ENCODE assay signal across 19 cellular contexts in genomic region chr4:85860066-85860465, GRCh38.
DNase-seq lines count a peak whose midpoint lies in the region; FAIRE-seq and TF ChIP-seq lines count a peak whose summit lies in the region.
"Had no signal": no experiment of that assay in that cellular context is flagged by ENCODE, and none has a peak within 500 bp of the region (broad histone marks: within the 10 kb centered on the region; RNA-seq: fewer than 3 reads in every experiment).

No MANE protein-coding gene starts in this region.

- FAIRE-seq in astrocyte (lab: Jason Lieb, UNC), result no peak
- no peak for FAIRE-seq in GM12891 (lab: Jason Lieb, UNC)
- FAIRE-seq: K562 had no signal

- H4K20me1 ChIP-seq in mammary epithelial cell (ENCODE audit: insufficient read depth, low read length) (no peaks in the 10 kb centered on the region), astrocyte (ENCODE audit: insufficient read depth, low read length) (no peaks in the 10 kb centered on the region)

- H3K36me3 ChIP-seq in mammary epithelial cell (ENCODE audit: insufficient read depth, low read length) (no peaks in the 10 kb centered on the region), astrocyte (ENCODE audit: insufficient read depth, low read length) (no peaks in the 10 kb centered on the region)
- H3K36me3 ChIP-seq: cardiac muscle cell, HAP-1, SJSA1 had no signal

- peak; percentile 35 for DNase-seq in MCF 10A (ENCODE audit: unreplicated experiment)
- no peak for DNase-seq in mammary epithelial cell
- peak; percentile 44 for DNase-seq in astrocyte (ENCODE audit: low read depth)
- DNase-seq in kidney glomerular epithelial cell (lab: John Stamatoyannopoulos, UW), result peak; percentile 60
- no peak for DNase-seq in GM12891 (ENCODE audit: insufficient read length, low spot score)
- DNase-seq in activated T-helper 2 cell treated with anti-CD3 and anti-CD28 coated beads, Interferon-gamma antibody, Interleukin-2, Interleukin-4, amounts not matched to agents 10 μg/mL and 5 μg/mL and 100 μg/mL, durations not matched to agents 14 hours and 24 hours and 36 hours (ENCODE audit: low spot score), result no peak
- no peak for DNase-seq in activated T-cell treated with anti-CD3 and anti-CD28 coated beads, Interleukin-2, amount 50 U/mL, for 1 hour
- no peak for DNase-seq in midbrain (lab: John Stamatoyannopoulos, UW)
- DNase-seq: activated CD4-positive, alpha-beta T cell treated with anti-CD3 and anti-CD28 coated beads, Interleukin-2, amount 10 ng/mL, durations not matched to agents 24 days and 14 days; activated naive CD4-positive, alpha-beta T cell treated with anti-CD3 and anti-CD28 coated beads, Interleukin-2, amount 10 ng/mL, durations not matched to agents 7 days and 5 days; CD8-positive, alpha-beta T cell; effector CD8-positive, alpha-beta T cell; immature natural killer cell; stimulated activated CD4-positive, alpha-beta T cell treated with anti-CD3 and anti-CD28 coated beads, Interleukin-2, amount 100 ng/mL, for 24 hours had no signal

- intact Hi-C loops in MCF 10A (cut with micrococcal nuclease) (no loop called here), mammary epithelial cell (cut with micrococcal nuclease) (no loop called here)
- intact Hi-C loops in activated T-helper 2 cell treated with anti-CD3 and anti-CD28 coated beads, Interferon-gamma antibody, Interleukin-2, Interleukin-4, amounts not matched to agents 10 μg/mL and 5 μg/mL and 100 μg/mL, durations not matched to agents 14 hours and 24 hours and 36 hours (cut with micrococcal nuclease), result no loop called here

- H3K4me1 Mint-ChIP-seq in MCF 10A (ENCODE audit: insufficient read depth, unreplicated experiment), result no peaks in the 10 kb centered on the region
- H3K4me1 Mint-ChIP-seq in astrocyte (ENCODE audit: low read depth, unreplicated experiment), result no peaks in the 10 kb centered on the region
- H3K4me1 Mint-ChIP-seq in activated T-helper 2 cell treated with anti-CD3 and anti-CD28 coated beads, Interferon-gamma antibody, Interleukin-2, Interleukin-4, amounts not matched to agents 10 μg/mL and 5 μg/mL and 100 μg/mL, durations not matched to agents 14 hours and 24 hours and 36 hours (ENCODE audit: low read depth), result no peaks in the 10 kb centered on the region
- H3K4me1 Mint-ChIP-seq: activated CD4-positive, alpha-beta T cell treated with anti-CD3 and anti-CD28 coated beads, Interleukin-2, amount 10 ng/mL, durations not matched to agents 24 days and 14 days; activated naive CD4-positive, alpha-beta T cell treated with anti-CD3 and anti-CD28 coated beads, Interleukin-2, amount 10 ng/mL, durations not matched to agents 7 days and 5 days; immature natural killer cell had no signal

- CTCF ChIA-PET in MCF 10A (lab: Yijun Ruan, JAX) (interaction anchor here (1.1 kb wide), 1 partner anchor 109 kb away, joined by 3 read pairs; no protein-coding TSS in a partner anchor), mammary epithelial cell (lab: Charles Lee; ENCODE audit: low non-redundant PET) (no interaction called here)

- no TSS peak for BruUV-seq in MCF 10A (replicated peaks; lab: Mats Ljungman, UMichigan)
- BruUV-seq in mammary epithelial cell (replicated peaks; lab: Mats Ljungman, UMichigan), result no TSS peak

- in situ Hi-C loops in mammary epithelial cell (cut with MboI; ENCODE audit: low sequenced_read_pairs in 2 of 2), result no loop called here

- H3K27ac Mint-ChIP-seq in MCF 10A (ENCODE audit: low read depth, unreplicated experiment), result no peak overlapping the region
- no peak overlapping the region for H3K27ac Mint-ChIP-seq in astrocyte (ENCODE audit: unreplicated experiment)
- no peak overlapping the region for H3K27ac Mint-ChIP-seq in activated T-helper 2 cell treated with anti-CD3 and anti-CD28 coated beads, Interferon-gamma antibody, Interleukin-2, Interleukin-4, amounts not matched to agents 10 μg/mL and 5 μg/mL and 100 μg/mL, durations not matched to agents 14 hours and 24 hours and 36 hours
- H3K27ac Mint-ChIP-seq: activated CD4-positive, alpha-beta T cell treated with anti-CD3 and anti-CD28 coated beads, Interleukin-2, amount 10 ng/mL, durations not matched to agents 24 days and 14 days; activated naive CD4-positive, alpha-beta T cell treated with anti-CD3 and anti-CD28 coated beads, Interleukin-2, amount 10 ng/mL, durations not matched to agents 7 days and 5 days; CD8-positive, alpha-beta T cell; immature natural killer cell had no signal

- H2AFZ ChIP-seq in mammary epithelial cell (ENCODE audit: low read depth, low read length) (no peak overlapping the region), astrocyte (ENCODE audit: low read depth, low read length) (no peak overlapping the region)

- dilution Hi-C loops in mammary epithelial cell (cut with HindIII; ENCODE audit: low sequenced_read_pairs), result no loop called here

- 48% methylated on average over 4 of the region's 4 CpGs for WGBS in mammary epithelial cell (ENCODE audit: low coverage, missing lambda C conversion rate)

- H3K27me3 Mint-ChIP-seq in MCF 10A (ENCODE audit: insufficient read depth, unreplicated experiment) (no peaks in the 10 kb centered on the region), astrocyte (ENCODE audit: low read depth, unreplicated experiment) (no peaks in the 10 kb centered on the region)
- no peaks in the 10 kb centered on the region for H3K27me3 Mint-ChIP-seq in activated T-helper 2 cell treated with anti-CD3 and anti-CD28 coated beads, Interferon-gamma antibody, Interleukin-2, Interleukin-4, amounts not matched to agents 10 μg/mL and 5 μg/mL and 100 μg/mL, durations not matched to agents 14 hours and 24 hours and 36 hours (ENCODE audit: low read depth)
- H3K27me3 Mint-ChIP-seq: activated CD4-positive, alpha-beta T cell treated with anti-CD3 and anti-CD28 coated beads, Interleukin-2, amount 10 ng/mL, durations not matched to agents 24 days and 14 days; activated naive CD4-positive, alpha-beta T cell treated with anti-CD3 and anti-CD28 coated beads, Interleukin-2, amount 10 ng/mL, durations not matched to agents 7 days and 5 days had no signal

- H3K4me1 ChIP-seq in mammary epithelial cell (ENCODE audit: insufficient read depth, low read length), result no peaks in the 10 kb centered on the region
- H3K4me1 ChIP-seq in astrocyte (ENCODE audit: insufficient read depth, low read length), result peaks cover 9% of the 10 kb centered on the region
- H3K4me1 ChIP-seq: HAP-1 had no signal

- peaks cover 5% of the 10 kb centered on the region for H3K36me3 Mint-ChIP-seq in MCF 10A (ENCODE audit: insufficient read depth, unreplicated experiment)
- H3K36me3 Mint-ChIP-seq in astrocyte (ENCODE audit: low read depth, unreplicated experiment), result no peaks in the 10 kb centered on the region
- H3K36me3 Mint-ChIP-seq in activated T-helper 2 cell treated with anti-CD3 and anti-CD28 coated beads, Interferon-gamma antibody, Interleukin-2, Interleukin-4, amounts not matched to agents 10 μg/mL and 5 μg/mL and 100 μg/mL, durations not matched to agents 14 hours and 24 hours and 36 hours (ENCODE audit: low read depth), result no peaks in the 10 kb centered on the region
- H3K36me3 Mint-ChIP-seq: activated naive CD4-positive, alpha-beta T cell treated with anti-CD3 and anti-CD28 coated beads, Interleukin-2, amount 10 ng/mL, durations not matched to agents 7 days and 5 days; CD8-positive, alpha-beta T cell; immature natural killer cell had no signal

- POLR2A ChIA-PET in MCF 10A (lab: Yijun Ruan, JAX), result no interaction called here

- H3K9me3 Mint-ChIP-seq in MCF 10A (ENCODE audit: unreplicated experiment), result no peaks in the 10 kb centered on the region
- H3K9me3 Mint-ChIP-seq in astrocyte (ENCODE audit: unreplicated experiment), result no peaks in the 10 kb centered on the region
- H3K9me3 Mint-ChIP-seq in activated T-helper 2 cell treated with anti-CD3 and anti-CD28 coated beads, Interferon-gamma antibody, Interleukin-2, Interleukin-4, amounts not matched to agents 10 μg/mL and 5 μg/mL and 100 μg/mL, durations not matched to agents 14 hours and 24 hours and 36 hours, result no peaks in the 10 kb centered on the region
- H3K9me3 Mint-ChIP-seq: activated CD4-positive, alpha-beta T cell treated with anti-CD3 and anti-CD28 coated beads, Interleukin-2, amount 10 ng/mL, durations not matched to agents 24 days and 14 days; activated naive CD4-positive, alpha-beta T cell treated with anti-CD3 and anti-CD28 coated beads, Interleukin-2, amount 10 ng/mL, durations not matched to agents 7 days and 5 days had no signal

- TF ChIP-seq POLR2A in GM12891 (IDR thresholded peaks at IDR 0.05; ENCODE audit: low read depth, low read length), result no peak

- no peak overlapping the region for H3K27ac ChIP-seq in mammary epithelial cell (ENCODE audit: insufficient read depth, low read depth, low read length)
- H3K27ac ChIP-seq in astrocyte (ENCODE audit: low read depth, low read length), result no peak overlapping the region
- H3K27ac ChIP-seq: 22Rv1, cardiac muscle cell, SJSA1 had no signal

- H3K27me3 ChIP-seq in mammary epithelial cell (ENCODE audit: insufficient read depth, low read length), result no peaks in the 10 kb centered on the region
- no peaks in the 10 kb centered on the region for H3K27me3 ChIP-seq in astrocyte (ENCODE audit: insufficient read depth, low read length)
- H3K27me3 ChIP-seq: cardiac muscle cell, SJSA1 had no signal

- H3K9me3 ChIP-seq in mammary epithelial cell (replicated peaks; ENCODE audit: insufficient read depth, low read length) (no peaks in the 10 kb centered on the region), astrocyte (ENCODE audit: insufficient read depth, low read depth, low read length) (no peaks in the 10 kb centered on the region)
- H3K9me3 ChIP-seq: HAP-1, SJSA1 had no signal

- H3K4me3 Mint-ChIP-seq in MCF 10A (ENCODE audit: unreplicated experiment) (no peak overlapping the region), astrocyte (ENCODE audit: unreplicated experiment) (no peak overlapping the region)
- H3K4me3 Mint-ChIP-seq in activated T-helper 2 cell treated with anti-CD3 and anti-CD28 coated beads, Interferon-gamma antibody, Interleukin-2, Interleukin-4, amounts not matched to agents 10 μg/mL and 5 μg/mL and 100 μg/mL, durations not matched to agents 14 hours and 24 hours and 36 hours (ENCODE audit: low read depth), result no peak overlapping the region
- H3K4me3 Mint-ChIP-seq: activated CD4-positive, alpha-beta T cell treated with anti-CD3 and anti-CD28 coated beads, Interleukin-2, amount 10 ng/mL, durations not matched to agents 24 days and 14 days; activated naive CD4-positive, alpha-beta T cell treated with anti-CD3 and anti-CD28 coated beads, Interleukin-2, amount 10 ng/mL, durations not matched to agents 7 days and 5 days; CD8-positive, alpha-beta T cell; immature natural killer cell had no signal

- H3K4me2 ChIP-seq in mammary epithelial cell (ENCODE audit: insufficient read depth, low read depth, low read length), result no peak overlapping the region
- peak overlapping the region; percentile 36 for H3K4me2 ChIP-seq in astrocyte (ENCODE audit: low read length)

- H3K9ac ChIP-seq in mammary epithelial cell (ENCODE audit: insufficient read depth, low read length) (no peak overlapping the region), astrocyte (ENCODE audit: low read length) (no peak overlapping the region)

- TF ChIP-seq CTCF in MCF 10A (IDR thresholded peaks at IDR 0.05; ENCODE audit: unreplicated experiment) (no peak), mammary epithelial cell (conservative IDR thresholded peaks at IDR 0.05 in 1 of 2, IDR thresholded peaks at IDR 0.05 in 1 of 2; ENCODE audit: extremely low read depth in 1 of 2, insufficient read depth in 1 of 2, low read depth in 1 of 2, low read length in 2 of 2) (no peak), astrocyte (IDR thresholded peaks at IDR 0.05; ENCODE audit: insufficient read depth, low read depth, low read length) (no peak)

- H3K79me2 ChIP-seq in mammary epithelial cell (ENCODE audit: insufficient read depth, low read length) (no peaks in the 10 kb centered on the region), astrocyte (ENCODE audit: insufficient read depth, low read length) (no peaks in the 10 kb centered on the region)

- H3K4me3 ChIP-seq in mammary epithelial cell (replicated peaks in 1 of 3; ENCODE audit: insufficient read depth in 1 of 3, low read depth in 2 of 3, low read length in 3 of 3), result no peak overlapping the region
- H3K4me3 ChIP-seq in astrocyte (ENCODE audit: insufficient read depth, low read depth, low read length), result no peak overlapping the region
- H3K4me3 ChIP-seq: cardiac muscle cell, HAP-1, K562, SJSA1 had no signal

Comparison
In these comparisons a context has a peak if more than half of its experiments do, and no peak if none do; other contexts are left out.
1. DNase-seq: peak in MCF 10A (single experiment), astrocyte (single experiment) and kidney glomerular epithelial cell (single experiment); none in mammary epithelial cell (single experiment), GM12891 (single experiment), activated T-helper 2 cell treated with anti-CD3 and anti-CD28 coated beads, Interferon-gamma antibody, Interleukin-2, Interleukin-4, amounts not matched to agents 10 μg/mL and 5 μg/mL and 100 μg/mL, durations not matched to agents 14 hours and 24 hours and 36 hours (single experiment), activated T-cell treated with anti-CD3 and anti-CD28 coated beads, Interleukin-2, amount 50 U/mL, for 1 hour (single experiment) and midbrain (single experiment).